Comparison of ENCODE assay signal across 8 cellular contexts in genomic region chr1:160251687-160252526, GRCh38. TPM values are rescaled to one million over a fixed set of nuclear protein-coding genes. Genes with fewer than 3 reads are reported as not detected.
DNase-seq lines count a peak whose midpoint lies in the region; FAIRE-seq and TF ChIP-seq lines count a peak whose summit lies in the region.

No MANE protein-coding gene starts in this region.

- CTCF ChIA-PET in OCI-LY7 (lab: Charles Lee; ENCODE audit: unreplicated experiment), result interaction anchor here (0.5 to 2.3 kb wide), 12 partner anchors 9 to 156 kb away, joined by 3 to 12 read pairs (median 6); partner anchors contain the start of genes DCAF8 and IGSF8

- no peaks in the 10 kb centered on the region for H3K27me3 Mint-ChIP-seq in nephron (ENCODE audit: low read depth)

- H3K36me3 ChIP-seq in OCI-LY7 (ENCODE audit: insufficient read depth, low read length) (peaks cover 28% of the 10 kb centered on the region), tibial artery (no peaks in the 10 kb centered on the region)

- H2AFZ ChIP-seq in OCI-LY7 (ENCODE audit: low read length), result no peak overlapping the region

- H3K9me3 ChIP-seq in OCI-LY7 (ENCODE audit: low read length), result no peaks in the 10 kb centered on the region
- no peaks in the 10 kb centered on the region for H3K9me3 ChIP-seq in tibial artery

- BruUV-seq in OCI-LY7 (replicated peaks; lab: Mats Ljungman, UMichigan), result no TSS peak

- H4K20me1 ChIP-seq in OCI-LY7 (ENCODE audit: insufficient read depth, low read length), result 0 out of 2 replicates have a peak, but pooled peaks cover 4% of the 10 kb centered on the region

- intact Hi-C loops in OCI-LY7 (cut with micrococcal nuclease; ENCODE audit: unreplicated experiment) (loop anchor here (1.0 kb wide), 2 partner anchors 59 to 151 kb away; no protein-coding TSS in a partner anchor), tibial artery (cut with DNase I; ENCODE audit: low total_unique reads) (loop anchor here (2.0 to 10.0 kb wide), 2 partner anchors 59 to 147 kb away; no protein-coding TSS in a partner anchor)

- no peaks in the 10 kb centered on the region for H3K9me2 ChIP-seq in OCI-LY7 (ENCODE audit: insufficient read depth, low read length)

- peaks cover 21% of the 10 kb centered on the region; the same call in 1 of the 2 replicates for H3K79me2 ChIP-seq in OCI-LY7 (ENCODE audit: insufficient read depth, low read depth, low read length)

- H3K27ac Mint-ChIP-seq in nephron, result peak overlapping the region; percentile 65 to 78 (median 68)

- H3K27ac ChIP-seq in OCI-LY7 (ENCODE audit: low read depth, low read length, poor library complexity, severe bottlenecking) (no peak overlapping the region), tibial artery (peak overlapping the region; percentile 26 to 49)

- H3K4me3 Mint-ChIP-seq in nephron, result no peak overlapping the region

- POLR2A ChIA-PET in OCI-LY7 (lab: Charles Lee), result interaction anchor here (0.6 to 2.1 kb wide), 11 partner anchors 8 to 567 kb away, joined by 3 to 9 read pairs (median 4); partner anchors contain the start of gene DCAF8

- no peaks in the 10 kb centered on the region for H3K27me3 ChIP-seq in tibial artery

- no peaks in the 10 kb centered on the region for H3K4me1 ChIP-seq in OCI-LY7 (ENCODE audit: insufficient read depth, low read length, poor library complexity, severe bottlenecking)
- H3K4me1 ChIP-seq in tibial artery, result peaks cover 0 to 51% (median 11%) of the 10 kb centered on the region in 4 donors

- TF ChIP-seq CTCF in OCI-LY7 (conservative IDR thresholded peaks at IDR 0.05; ENCODE audit: low read length) (peak; percentile 96), fibroblast of mammary gland (conservative IDR thresholded peaks at IDR 0.05; ENCODE audit: control insufficient read depth, insufficient read depth, low read depth, low read length) (peak; percentile 72), nephron (IDR thresholded peaks at IDR 0.05; ENCODE audit: unreplicated experiment in 3 of 3) (peak; percentile 74 to 79 (median 77)), tibial artery (IDR thresholded peaks at IDR 0.05) (peak; percentile 64 to 81)

- peaks cover 28% of the 10 kb centered on the region for H3K36me3 Mint-ChIP-seq in nephron (ENCODE audit: low read depth)

- H3K4me2 ChIP-seq in OCI-LY7 (ENCODE audit: low read length), result no peak overlapping the region

- no peak overlapping the region for H3K4me3 ChIP-seq in OCI-LY7 (ENCODE audit: low read depth, low read length, poor library complexity, severe bottlenecking)
- no peak overlapping the region for H3K4me3 ChIP-seq in fibroblast of mammary gland (ENCODE audit: control insufficient read depth, low read depth, low read length)
- no peak overlapping the region for H3K4me3 ChIP-seq in tibial artery

- no peaks in the 10 kb centered on the region for H3K9me3 Mint-ChIP-seq in nephron

- FAIRE-seq in GM18507 (lab: Jason Lieb, UNC), result peak; percentile 79

- DNase-seq in ACHN (peak; percentile 76), GM18507 (ENCODE audit: extremely low spot score, insufficient read length, low read depth) (peak; percentile 44), HuH-7 (ENCODE audit: low spot score) (peak; percentile 61), OCI-LY7 (ENCODE audit: low spot score) (peak; percentile 83), activated T-helper 1 cell treated with Interleukin-2 at 50 U/mL for 16 hours (ENCODE audit: low read depth) (peak; percentile 18), fibroblast of mammary gland (ENCODE audit: low read depth) (peak; percentile 77), tibial artery (peak; percentile 67 to 82)

- H3K4me1 Mint-ChIP-seq in nephron, result peaks cover 36% of the 10 kb centered on the region

- in situ Hi-C loops in ACHN (cut with HindIII; ENCODE audit: low pct_ligation_motif_present, low pct_unique_long_range_greater_than_20kb, low sequenced_read_pairs), result no loop called here

RNA-seq across cellular contexts. Expression of gene DCAF8, which starts 10.4 kb away (rescaled TPM):
- total RNA-seq in OCI-LY7 (2014; rRNA removed; shearing (Covaris generic)), result 102 and 118 TPM in 2 replicates
- total RNA-seq in OCI-LY7 (2022), result 139 and 141 TPM in 2 replicates

RNA-seq across cellular contexts. Expression of gene PEX19, which starts 33.0 kb away (rescaled TPM):
- total RNA-seq in OCI-LY7 (2014; rRNA removed; shearing (Covaris generic)), result 32.6 and 34.7 TPM in 2 replicates
- total RNA-seq in OCI-LY7 (2022), result 47.3 and 53.9 TPM in 2 replicates

RNA-seq across cellular contexts. Expression of gene PEA15, which starts 46.7 kb away (rescaled TPM):
- total RNA-seq in OCI-LY7 (2014; rRNA removed; shearing (Covaris generic)), result 20.7 and 22.3 TPM in 2 replicates
- 25.7 and 30.5 TPM in 2 replicates for total RNA-seq in OCI-LY7 (2022)

Comparison
In these comparisons a context has a peak if more than half of its experiments do, and no peak if none do; other contexts are left out.
1. DNase-seq: peak in every context shown above with its lines; median percentile 83 in OCI-LY7; 77 in fibroblast of mammary gland; 76 in ACHN; 74 in tibial artery; 61 in HuH-7; 44 in GM18507; 18 in activated T-helper 1 cell treated with Interleukin-2 at 50 U/mL for 16 hours.